Comparison of ENCODE assay signal across 8 cellular contexts in the genomic region with DNA sequence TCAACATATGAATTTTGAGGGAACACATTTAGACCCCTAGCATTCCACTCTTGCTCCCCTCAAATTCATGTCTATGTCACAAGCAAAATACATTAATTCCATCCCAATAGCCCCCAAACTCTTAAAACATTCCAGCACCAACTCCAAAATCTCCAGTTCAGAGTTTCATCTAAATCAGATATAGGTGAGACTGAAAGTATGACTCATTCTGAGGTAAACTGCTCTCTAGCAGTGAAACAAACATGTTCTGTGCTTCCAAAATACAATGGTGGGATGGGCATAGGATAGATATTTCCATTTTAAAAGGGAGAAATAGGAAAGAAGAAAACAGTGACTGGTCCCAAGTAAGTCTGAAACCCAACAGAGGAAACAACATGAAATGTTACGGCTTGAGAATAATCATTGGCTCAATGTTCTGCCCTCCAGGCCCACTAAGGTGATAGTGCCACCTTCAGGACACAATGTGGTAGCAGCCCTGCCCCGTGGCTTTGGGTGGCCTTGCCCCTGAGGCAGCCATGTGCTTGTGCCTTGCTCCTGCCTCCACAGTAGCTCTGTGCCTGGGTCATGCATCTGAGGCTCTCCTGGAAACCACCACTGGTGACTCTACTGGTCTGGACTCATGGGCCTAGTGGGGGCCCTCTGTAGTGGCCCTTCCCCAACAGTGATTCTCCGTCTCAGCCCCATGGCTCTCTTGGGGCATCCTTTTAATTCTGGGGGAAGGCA. TPM values are rescaled to one million over a fixed set of nuclear protein-coding genes. Genes with fewer than 3 reads are reported as not detected.
DNase-seq lines count a peak whose midpoint lies in the region; ATAC-seq and TF ChIP-seq lines count a peak whose summit lies in the region.

No MANE protein-coding gene starts in this region.

- DNase-seq in D341Med (ENCODE audit: low spot score) (peak; percentile 69), H7 (peak; percentile 77), RPMI8226 (peak; percentile 29), endothelial cell (ENCODE audit: low spot score) (peak; percentile 60), KG1 (lab: John Stamatoyannopoulos, UW) (no peak)

- peaks cover under 1% of the 10 kb centered on the region for H3K4me1 Mint-ChIP-seq in endothelial cell (ENCODE audit: unreplicated experiment)

- H3K4me3 Mint-ChIP-seq in endothelial cell (ENCODE audit: unreplicated experiment): no peak overlapping the region

- no peak for ATAC-seq in HG03159 (IDR thresholded peaks at IDR 0.05; ENCODE audit: unreplicated experiment)
- ATAC-seq in GM21737 (IDR thresholded peaks at IDR 0.05; ENCODE audit: unreplicated experiment): no peak

- H3K9me3 ChIP-seq in parathyroid adenoma (ENCODE audit: control insufficient read depth, low read length): no peaks in the 10 kb centered on the region

- H3K4me2 ChIP-seq in parathyroid adenoma (ENCODE audit: low read length): no peak overlapping the region

- no peak overlapping the region for H3K4me3 ChIP-seq in H7 (ENCODE audit: insufficient read depth, low read depth, low read length)
- H3K4me3 ChIP-seq in parathyroid adenoma (ENCODE audit: low read depth, low read length): no peak overlapping the region

- no peaks in the 10 kb centered on the region for H3K27me3 Mint-ChIP-seq in endothelial cell (ENCODE audit: unreplicated experiment)

- no peak overlapping the region for H3K9ac ChIP-seq in parathyroid adenoma

- H2AFZ ChIP-seq in parathyroid adenoma: no peak overlapping the region

- no peaks in the 10 kb centered on the region for H3K79me2 ChIP-seq in parathyroid adenoma

- H3K27me3 ChIP-seq in H7 (ENCODE audit: control insufficient read depth, insufficient read depth, low read length): no peaks in the 10 kb centered on the region
- H3K27me3 ChIP-seq in parathyroid adenoma (ENCODE audit: control insufficient read depth, insufficient read depth, low read length): no peaks in the 10 kb centered on the region

- TF ChIP-seq CTCF in endothelial cell (IDR thresholded peaks at IDR 0.05; ENCODE audit: unreplicated experiment): peak; percentile 65
- peak; percentile 38 for TF ChIP-seq CTCF in parathyroid adenoma (IDR thresholded peaks at IDR 0.05)

- H3K36me3 Mint-ChIP-seq in endothelial cell (ENCODE audit: low read depth, unreplicated experiment): peaks cover 4% of the 10 kb centered on the region

- H3K27ac Mint-ChIP-seq in endothelial cell (ENCODE audit: unreplicated experiment): no peak overlapping the region

- no peaks in the 10 kb centered on the region for H3K9me3 Mint-ChIP-seq in endothelial cell (ENCODE audit: unreplicated experiment)

- H3K36me3 ChIP-seq in H7 (replicated peaks; ENCODE audit: control insufficient read depth, insufficient read depth, low read length): peaks cover 3% of the 10 kb centered on the region
- H3K36me3 ChIP-seq in parathyroid adenoma (ENCODE audit: control insufficient read depth, insufficient read depth, low read length): no peaks in the 10 kb centered on the region

- no peaks in the 10 kb centered on the region for H3K4me1 ChIP-seq in parathyroid adenoma

- H3K27ac ChIP-seq in parathyroid adenoma: no peak overlapping the region

RNA-seq across cellular contexts. Expression of a gene that starts 36.4 kb away (rescaled TPM):
- 10.6 and 12.5 TPM in 2 replicates for total RNA-seq in H7 (2014; rRNA removed; shearing (Covaris generic))
- total RNA-seq in endothelial cell (ENCODE audit: unreplicated experiment): 10.1 TPM

RNA-seq across cellular contexts. Expression of a gene that starts 58.3 kb away (rescaled TPM):
- total RNA-seq in H7 (2014; rRNA removed; shearing (Covaris generic)): 34.3 and 42.2 TPM in 2 replicates
- 31.8 TPM for total RNA-seq in endothelial cell (ENCODE audit: unreplicated experiment)
